15 cellular contexts compared by ENCODE assay signal in genomic region chr1:56284933-56285332, GRCh38.
DNase-seq lines count a peak whose midpoint lies in the region; ATAC-seq and TF ChIP-seq lines count a peak whose summit lies in the region.
"Had no signal": no experiment of that assay in that cellular context is flagged by ENCODE, and none has a peak within 500 bp of the region (broad histone marks: within the 10 kb centered on the region; RNA-seq: fewer than 3 reads in every experiment).

No MANE protein-coding gene starts in this region.

- H3K27ac ChIP-seq in AG04450 (ENCODE audit: low read depth, low read length), result no peak overlapping the region
- no peak overlapping the region for H3K27ac ChIP-seq in lung (ENCODE audit: low read depth in 1 of 2, low read length in 1 of 2)

- POLR2A ChIA-PET in AG04450 (lab: Yijun Ruan, JAX), result no interaction called here

- no peaks in the 10 kb centered on the region for H3K36me3 ChIP-seq in lung (ENCODE audit: control insufficient read depth in 2 of 2, insufficient read depth in 2 of 2, low read length in 2 of 2)

- 35 to 68% methylated on average over 3 of the region's 3 CpGs for WGBS in lung, 2 donors

- DNase-seq in AG04450 (ENCODE audit: low read depth, low spot score), result peak; percentile 32
- DNase-seq in LHCN-M2 (ENCODE audit: low read depth), result peak; percentile 4
- DNase-seq in fibroblast of mammary gland (ENCODE audit: low read depth), result peak; percentile 87
- no peak for DNase-seq in lung (ENCODE audit: low spot score)
- no peak for DNase-seq in activated T-cell treated with anti-CD3 and anti-CD28 coated beads, Interleukin-2, amount 50 U/mL, for 48 hours
- DNase-seq in NCI-H526 (lab: John Stamatoyannopoulos, UW), result no peak
- DNase-seq in T-helper 1 cell, result no peak
- DNase-seq in retina, result no peak
- DNase-seq: cortex of kidney, NCI-H1048, NCI-H69, occipital lobe, SIG-M5 had no signal

- CTCF ChIA-PET in AG04450 (lab: Charles Lee), result interaction anchor here (0.6 kb wide), 1 partner anchor 294 kb away, joined by 4 read pairs; the partner anchor contains the start of gene PLPP3

- H3K9me3 ChIP-seq in AG04450 (ENCODE audit: control insufficient read depth, insufficient read depth, low read length), result no peaks in the 10 kb centered on the region
- no peaks in the 10 kb centered on the region for H3K9me3 ChIP-seq in lung (ENCODE audit: control insufficient read depth in 2 of 2, insufficient read depth in 1 of 2, low read length in 1 of 2)

- ATAC-seq in lung (ENCODE audit: insufficient read depth, low FRiP score), result peak; percentile 41
- ATAC-seq: activated naive CD4-positive, alpha-beta T cell treated with anti-CD3 and anti-CD28 coated beads, Interleukin-2, amount 50 U/mL, for 72 hours; HCT116 had no signal

- H3K4me3 ChIP-seq in AG04450 (ENCODE audit: low read depth, low read length), result no peak overlapping the region
- no peak overlapping the region for H3K4me3 ChIP-seq in fibroblast of mammary gland (ENCODE audit: control insufficient read depth, low read depth, low read length)
- H3K4me3 ChIP-seq in lung, result no peak overlapping the region

- TF ChIP-seq CTCF in AG04450 (IDR thresholded peaks at IDR 0.05; ENCODE audit: low read depth, low read length) (no peak), fibroblast of mammary gland (conservative IDR thresholded peaks at IDR 0.05; ENCODE audit: control insufficient read depth, insufficient read depth, low read depth, low read length) (no peak), lung (IDR thresholded peaks at IDR 0.05; ENCODE audit: control extremely low read depth, extremely low read depth) (no peak)

- peaks cover 0 to 6% of the 10 kb centered on the region in 2 donors for H3K4me1 ChIP-seq in lung (ENCODE audit: control insufficient read depth in 2 of 2, insufficient read depth in 2 of 2, low read length in 2 of 2)

- H3K27me3 ChIP-seq in AG04450 (ENCODE audit: control insufficient read depth, insufficient read depth, low read length) (no peaks in the 10 kb centered on the region), lung (ENCODE audit: control insufficient read depth, insufficient read depth) (no peaks in the 10 kb centered on the region)

Comparison
In these comparisons a context has a peak if more than half of its experiments do, and no peak if none do; other contexts are left out.
1. DNase-seq: peak in AG04450 (single experiment), LHCN-M2 (single experiment) and fibroblast of mammary gland (single experiment); none in lung (single experiment), activated T-cell treated with anti-CD3 and anti-CD28 coated beads, Interleukin-2, amount 50 U/mL, for 48 hours (0 of 2), NCI-H526 (0 of 2), T-helper 1 cell (0 of 5) and retina (single experiment).